Comparison of ENCODE assay signal across 33 cellular contexts in the genomic region with DNA sequence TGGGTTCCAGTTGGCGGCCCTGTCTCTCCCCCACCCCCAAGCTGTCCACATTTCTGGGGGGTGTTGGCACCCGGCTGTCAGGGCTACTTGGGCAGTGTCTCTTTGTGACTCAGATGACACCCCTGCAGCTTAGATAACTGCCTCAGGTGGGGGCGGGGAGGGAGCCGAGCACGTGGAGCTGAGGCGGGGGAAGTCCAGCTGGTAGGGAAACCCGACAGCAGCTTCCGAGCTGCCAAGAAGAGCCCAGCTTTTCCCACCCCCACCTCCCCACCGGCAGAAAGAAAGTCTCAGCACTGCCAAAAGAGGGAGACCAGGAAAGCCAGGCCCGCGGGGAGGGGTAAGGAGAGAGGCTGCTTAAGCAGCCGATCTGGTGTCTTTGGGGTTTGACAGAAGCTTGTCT. TPM values are rescaled to one million over a fixed set of nuclear protein-coding genes. Genes with fewer than 3 reads are reported as not detected.
A peak's percentile ranks its signal among the peaks of the same experiment; 100 is the strongest.
DNase-seq lines count a peak whose midpoint lies in the region; ATAC-seq and TF ChIP-seq lines count a peak whose summit lies in the region.
"Had no signal": no experiment of that assay in that cellular context is flagged by ENCODE, and none has a peak within 500 bp of the region (broad histone marks: within the 10 kb centered on the region; RNA-seq: fewer than 3 reads in every experiment).

No MANE protein-coding gene starts in this region.

- intact Hi-C loops in posterior cingulate gyrus (cut with DNase I), result no loop called here
- intact Hi-C loops in ovary (cut with DNase I), result loop anchor here in 1 of 4 donors (10.0 kb wide), 1 partner anchor 103 kb away; no protein-coding TSS in a partner anchor

- peaks cover 20% of the 10 kb centered on the region for H3K9me3 Mint-ChIP-seq in glutamatergic neuron (ENCODE audit: unreplicated experiment)
- H3K9me3 Mint-ChIP-seq: activated naive CD4-positive, alpha-beta T cell treated with anti-CD3 and anti-CD28 coated beads, Interleukin-2, amount 50 U/mL, for 24 hours; activated T-helper 17 cell treated with anti-CD3 and anti-CD28 coated beads, Interleukin-2, amount 50 U/mL, for 72 hours; neural crest cell had no signal

- peaks cover 9% of the 10 kb centered on the region for H3K27me3 Mint-ChIP-seq in glutamatergic neuron (ENCODE audit: unreplicated experiment)

- no peaks in the 10 kb centered on the region for H3K4me1 ChIP-seq in ovary (ENCODE audit: insufficient read depth)
- H3K4me1 ChIP-seq: gastrocnemius medialis, Peyer's patch, prostate gland had no signal

- no peak overlapping the region for H3K4me3 ChIP-seq in ovary
- H3K4me3 ChIP-seq: gastrocnemius medialis, GM23248, Peyer's patch, prostate gland, sigmoid colon, tibial artery had no signal

- no peak overlapping the region for H3K27ac ChIP-seq in ovary
- H3K27ac ChIP-seq: brain microvascular endothelial cell, gastrocnemius medialis, GM23248, Peyer's patch, prostate gland, sigmoid colon, tibial artery had no signal

- H3K9me3 ChIP-seq in ovary, result no peaks in the 10 kb centered on the region
- H3K9me3 ChIP-seq: gastrocnemius medialis, Peyer's patch, prostate gland, sigmoid colon, tibial artery had no signal

- H3K4me3 Mint-ChIP-seq in glutamatergic neuron (ENCODE audit: unreplicated experiment), result no peak overlapping the region
- H3K4me3 Mint-ChIP-seq: activated naive CD4-positive, alpha-beta T cell treated with anti-CD3 and anti-CD28 coated beads, Interleukin-2, amount 50 U/mL, for 24 hours; activated T-helper 17 cell treated with anti-CD3 and anti-CD28 coated beads, Interleukin-2, amount 50 U/mL, for 72 hours; neural crest cell had no signal

- TF ChIP-seq POLR2A in ovary (IDR thresholded peaks at IDR 0.05), result no peak

- no peak for ATAC-seq in HG02973 (IDR thresholded peaks at IDR 0.05; ENCODE audit: unreplicated experiment)
- ATAC-seq: activated T-helper 17 cell treated with anti-CD3 and anti-CD28 coated beads, Interleukin-2, amount 50 U/mL, for 72 hours; gastrocnemius medialis; left colon had no signal

- no peak for TF ChIP-seq EP300 in ovary (IDR thresholded peaks at IDR 0.05)

- DNase-seq in NCI-H1694 (lab: John Stamatoyannopoulos, UW) (peak; percentile 39), NCI-H82 (lab: John Stamatoyannopoulos, UW) (peak; percentile 86), glutamatergic neuron (no peak), posterior cingulate gyrus (peak in 7 of 10 donors; percentile 35 to 89 (median 57)), iPS-NIHi7 (ENCODE audit: extremely low spot score) (no peak), ovary (no peak)
- DNase-seq: activated CD4-positive, alpha-beta T cell treated with anti-CD3 and anti-CD28 coated beads for 48 hours; amniotic stem cell; brain microvascular endothelial cell; C1 segment of cervical spinal cord; COR-L47; DMS79 treated with DMSO at 0.1 percent for 48 hours; gastrocnemius medialis; GDM1; GM23248; left colon; NCI-H1092 treated with DMSO at 0.1 percent for 48 hours; NCI-H187 treated with DMSO at 0.1 percent for 48 hours; NCI-H69; Peyer's patch; SHP77 treated with DMSO at 0.1 percent for 48 hours; sigmoid colon; stimulated activated CD4-positive, alpha-beta T cell treated with anti-CD3 and anti-CD28 coated beads, Interleukin-12 subunit alpha, Interleukin-12 subunit beta, amount 100 ng/mL, for 4 hours; stimulated activated CD4-positive, alpha-beta T cell treated with anti-CD3 and anti-CD28 coated beads, Interleukin-2, amount 100 ng/mL, for 48 hours; tibial artery had no signal

- H3K36me3 Mint-ChIP-seq in glutamatergic neuron (ENCODE audit: unreplicated experiment), result no peaks in the 10 kb centered on the region
- H3K36me3 Mint-ChIP-seq: activated naive CD4-positive, alpha-beta T cell treated with anti-CD3 and anti-CD28 coated beads, Interleukin-2, amount 50 U/mL, for 24 hours had no signal

- H3K4me1 Mint-ChIP-seq in glutamatergic neuron (ENCODE audit: low read depth, unreplicated experiment), result peaks cover 33% of the 10 kb centered on the region
- H3K4me1 Mint-ChIP-seq: activated T-helper 17 cell treated with anti-CD3 and anti-CD28 coated beads, Interleukin-2, amount 50 U/mL, for 72 hours had no signal

- peak overlapping the region; percentile 17 for H3K27ac Mint-ChIP-seq in glutamatergic neuron (ENCODE audit: unreplicated experiment)
- H3K27ac Mint-ChIP-seq: activated naive CD4-positive, alpha-beta T cell treated with anti-CD3 and anti-CD28 coated beads, Interleukin-2, amount 50 U/mL, for 24 hours; activated T-helper 17 cell treated with anti-CD3 and anti-CD28 coated beads, Interleukin-2, amount 50 U/mL, for 72 hours had no signal

- H3K27me3 ChIP-seq in ovary, result no peaks in the 10 kb centered on the region

- H3K36me3 ChIP-seq in ovary, result no peaks in the 10 kb centered on the region
- H3K36me3 ChIP-seq: brain microvascular endothelial cell, gastrocnemius medialis, Peyer's patch, prostate gland, sigmoid colon, tibial artery had no signal

- TF ChIP-seq CTCF in glutamatergic neuron (IDR thresholded peaks at IDR 0.05; ENCODE audit: partially characterized antibody, unreplicated experiment) (no peak), ovary (IDR thresholded peaks at IDR 0.05) (no peak)

- WGBS in ovary, 3 donors, result 7 to 17% (median 13%) methylated on average over 12 of the region's 12 CpGs

RNA-seq across cellular contexts. Expression of a gene that starts 1.4 kb away (rescaled TPM):
- total RNA-seq in glutamatergic neuron (ENCODE audit: unreplicated experiment), result 14.6 TPM
- total RNA-seq in ovary, result not detected
- polyA plus RNA-seq in ovary, result not detected
- total RNA-seq: activated T-helper 17 cell treated with anti-CD3 and anti-CD28 coated beads, Interleukin-2, amount 50 U/mL, for 72 hours; endothelial cell of umbilical vein; gastrocnemius medialis; GM23248; left colon; M059J; Peyer's patch; prostate gland; T-helper 2 cell treated with Interferon-gamma antibody and Interleukin-4, amounts not matched to agents 100 ng/mL and 5 ng/mL, for 36 hours had no signal
- polyA plus RNA-seq: endothelial cell of umbilical vein, GM23248 had no signal

Comparison
In these comparisons a context has a peak if more than half of its experiments do, and no peak if none do; other contexts are left out.
1. DNase-seq: peak in NCI-H1694 (single experiment), NCI-H82 (single experiment) and posterior cingulate gyrus (7 of 10); none in glutamatergic neuron (single experiment), iPS-NIHi7 (single experiment) and ovary (0 of 5).
2. RNA of a gene that starts 1.4 kb away (total RNA-seq): 14.6 TPM in glutamatergic neuron (single experiment); not detected in ovary; every median in the first group is over 10 times any median in the second.